Comparison of ENCODE assay signal across 8 cellular contexts in genomic region chr3:9395570-9396300, GRCh38. TPM values are rescaled to one million over a fixed set of nuclear protein-coding genes. Genes with fewer than 3 reads are reported as not detected.
DNase-seq lines count a peak whose midpoint lies in the region; ATAC-seq, FAIRE-seq and TF ChIP-seq lines count a peak whose summit lies in the region.

No MANE protein-coding gene starts in this region.

- H3K4me1 ChIP-seq in adipocyte (ENCODE audit: control insufficient read depth, insufficient read depth, low read length), result peaks cover 59% of the 10 kb centered on the region
- peaks cover 15 to 19% of the 10 kb centered on the region in 2 donors for H3K4me1 ChIP-seq in kidney (ENCODE audit: control insufficient read depth in 1 of 2, insufficient read depth in 1 of 2, low read depth in 1 of 2, low read length in 2 of 2)
- H3K4me1 ChIP-seq in testis, result peaks cover 26% of the 10 kb centered on the region

- H3K27ac Mint-ChIP-seq in T-helper 1 cell treated with Interleukin-12 subunit alpha and Interleukin-12 subunit beta and Interleukin-4 antibody, amounts not matched to agents 30 μg/mL and 1 μg/mL, for 36 hours, result peak overlapping the region; percentile 95

- no peak for TF ChIP-seq CTCF in kidney (IDR thresholded peaks at IDR 0.05; ENCODE audit: borderline replicate concordance, extremely low read depth, insufficient read depth)
- TF ChIP-seq CTCF in testis (IDR thresholded peaks at IDR 0.05), result no peak

- DNase-seq in T-helper 1 cell (no peak), adipocyte (ENCODE audit: low read depth) (peak; percentile 37), kidney (no peak), testis (no peak), kidney tubule cell (ENCODE audit: low spot score) (no peak)
- DNase-seq in activated CD4-positive, CD25-positive, alpha-beta regulatory T cell treated with anti-CD3 and anti-CD28 coated beads, Interleukin-2, amount 50 U/mL, for 72 hours, result no peak

- no peak for FAIRE-seq in kidney (lab: Jason Lieb, UNC)

- H3K4me3 ChIP-seq in adipocyte (ENCODE audit: low read length), result peak overlapping the region; percentile 89
- H3K4me3 ChIP-seq in kidney (ENCODE audit: low read length in 2 of 2), result peak overlapping the region; percentile 74 to 88
- peak overlapping the region; percentile 74 to 83 for H3K4me3 ChIP-seq in testis

- no peaks in the 10 kb centered on the region for H3K9me3 Mint-ChIP-seq in T-helper 1 cell treated with Interleukin-12 subunit alpha and Interleukin-12 subunit beta and Interleukin-4 antibody, amounts not matched to agents 30 μg/mL and 1 μg/mL, for 36 hours

- H3K4me1 Mint-ChIP-seq in T-helper 1 cell treated with Interleukin-12 subunit alpha and Interleukin-12 subunit beta and Interleukin-4 antibody, amounts not matched to agents 30 μg/mL and 1 μg/mL, for 36 hours (ENCODE audit: low read depth), result peaks cover 54% of the 10 kb centered on the region

- H3K27me3 ChIP-seq in adipocyte (replicated peaks; ENCODE audit: control insufficient read depth, insufficient read depth, low read length), result no peaks in the 10 kb centered on the region
- no peaks in the 10 kb centered on the region for H3K27me3 ChIP-seq in testis

- no peak for ATAC-seq in GM19452 (IDR thresholded peaks at IDR 0.05; ENCODE audit: unreplicated experiment)

- H3K9ac ChIP-seq in adipocyte (ENCODE audit: low read length) (peak overlapping the region; percentile 92), kidney (ENCODE audit: low read length in 2 of 2) (peak overlapping the region; percentile 80 to 82)

- H3K27me3 Mint-ChIP-seq in T-helper 1 cell treated with Interleukin-12 subunit alpha and Interleukin-12 subunit beta and Interleukin-4 antibody, amounts not matched to agents 30 μg/mL and 1 μg/mL, for 36 hours (ENCODE audit: low read depth), result no peaks in the 10 kb centered on the region

- intact Hi-C loops in kidney (cut with DNase I), result no loop called here
- intact Hi-C loops in testis (cut with DNase I; ENCODE audit: low total_unique reads), result no loop called here

- TF ChIP-seq POLR2A in testis (IDR thresholded peaks at IDR 0.05), result no peak

- WGBS in testis, 2 donors, result 4 to 6% methylated on average over 15 of the region's 15 CpGs

- H3K36me3 Mint-ChIP-seq in T-helper 1 cell treated with Interleukin-12 subunit alpha and Interleukin-12 subunit beta and Interleukin-4 antibody, amounts not matched to agents 30 μg/mL and 1 μg/mL, for 36 hours (ENCODE audit: low read depth), result peaks cover 41% of the 10 kb centered on the region

- H3K9me3 ChIP-seq in adipocyte (ENCODE audit: control insufficient read depth, low read length) (no peaks in the 10 kb centered on the region), kidney (ENCODE audit: control insufficient read depth in 1 of 2, low read length in 2 of 2) (no peaks in the 10 kb centered on the region), testis (no peaks in the 10 kb centered on the region)

- H3K27ac ChIP-seq in kidney (ENCODE audit: low read depth in 2 of 2, low read length in 2 of 2) (peak overlapping the region; percentile 98 to 99), testis (peak overlapping the region; percentile 98 to 99)

- H3K36me3 ChIP-seq in adipocyte (ENCODE audit: control insufficient read depth, insufficient read depth, low read length, severe bottlenecking) (peaks cover 40% of the 10 kb centered on the region), kidney (ENCODE audit: control insufficient read depth in 1 of 2, insufficient read depth in 2 of 2, low read length in 2 of 2) (peaks cover 10 to 13% of the 10 kb centered on the region in 2 donors), testis (ENCODE audit: low read depth, missing control alignments) (no peaks in the 10 kb centered on the region)

- peak overlapping the region; percentile 93 for H3K4me3 Mint-ChIP-seq in T-helper 1 cell treated with Interleukin-12 subunit alpha and Interleukin-12 subunit beta and Interleukin-4 antibody, amounts not matched to agents 30 μg/mL and 1 μg/mL, for 36 hours

RNA-seq across cellular contexts. Expression of gene SETD5, which starts 1.7 kb away (rescaled TPM):
- 112 TPM for total RNA-seq in kidney
- 12.1 TPM for polyA plus RNA-seq in kidney (ENCODE audit: insufficient read depth, low read depth, low replicate concordance)
- total RNA-seq in testis, result 100 to 1,000 TPM; 155 to 168 TPM
- 70.5 TPM for polyA plus RNA-seq in testis (ENCODE audit: insufficient read depth, low read depth, low replicate concordance)

RNA-seq across cellular contexts. Expression of gene THUMPD3, which starts 32.9 kb away (rescaled TPM):
- total RNA-seq in kidney (44.1 TPM), testis (10 to 100 TPM; 55.0 to 76.1 TPM)
- polyA plus RNA-seq in kidney (ENCODE audit: insufficient read depth, low read depth, low replicate concordance) (31.9 TPM), testis (ENCODE audit: insufficient read depth, low read depth, low replicate concordance) (140 TPM)
